Comparison of ENCODE assay signal across 9 cellular contexts in genomic region chr10:49161411-49161997, GRCh38. TPM values are rescaled to one million over a fixed set of nuclear protein-coding genes. Genes with fewer than 3 reads are reported as not detected.
DNase-seq lines count a peak whose midpoint lies in the region; ATAC-seq and TF ChIP-seq lines count a peak whose summit lies in the region.
"Had no signal": no experiment of that assay in that cellular context is flagged by ENCODE, and none has a peak within 500 bp of the region (broad histone marks: within the 10 kb centered on the region; RNA-seq: fewer than 3 reads in every experiment).

No MANE protein-coding gene starts in this region.

- intact Hi-C loops in mucosa of descending colon (cut with DNase I, micrococcal nuclease), result loop anchor here in 1 of 2 donors (10.0 kb wide), 1 partner anchor 177 kb away; no protein-coding TSS in a partner anchor

- H3K36me3 ChIP-seq in mucosa of descending colon (ENCODE audit: low read depth), result no peaks in the 10 kb centered on the region

- H3K36me3 Mint-ChIP-seq in activated T-cell treated with anti-CD3 and anti-CD28 coated beads, Interleukin-2, amount 50 U/mL, for 4 hours (ENCODE audit: insufficient read depth), result peaks cover 11% of the 10 kb centered on the region

- H3K4me1 ChIP-seq in mucosa of descending colon (ENCODE audit: low read depth), result no peaks in the 10 kb centered on the region

- no peaks in the 10 kb centered on the region for H3K9me3 Mint-ChIP-seq in activated T-cell treated with anti-CD3 and anti-CD28 coated beads, Interleukin-2, amount 50 U/mL, for 4 hours

- H3K4me1 Mint-ChIP-seq in activated T-cell treated with anti-CD3 and anti-CD28 coated beads, Interleukin-2, amount 50 U/mL, for 4 hours (ENCODE audit: low read depth), result peaks cover 22% of the 10 kb centered on the region

- TF ChIP-seq CTCF in mucosa of descending colon (IDR thresholded peaks at IDR 0.05), result no peak

- no peaks in the 10 kb centered on the region for H3K9me3 ChIP-seq in mucosa of descending colon

- ATAC-seq in mucosa of descending colon, result peak; percentile 29
- no peak for ATAC-seq in GM18519 (IDR thresholded peaks at IDR 0.05; ENCODE audit: low FRiP score, unreplicated experiment)
- ATAC-seq in HG03469 (IDR thresholded peaks at IDR 0.05; ENCODE audit: unreplicated experiment), result no peak
- no peak for ATAC-seq in GM19324 (IDR thresholded peaks at IDR 0.05; ENCODE audit: low FRiP score, unreplicated experiment)
- ATAC-seq in activated T-cell treated with anti-CD3 and anti-CD28 coated beads, Interleukin-2, amount 50 U/mL, for 4 hours, result no peak

- no peak overlapping the region for H3K4me3 Mint-ChIP-seq in activated T-cell treated with anti-CD3 and anti-CD28 coated beads, Interleukin-2, amount 50 U/mL, for 4 hours

- peaks cover 2% of the 10 kb centered on the region for H3K27me3 Mint-ChIP-seq in activated T-cell treated with anti-CD3 and anti-CD28 coated beads, Interleukin-2, amount 50 U/mL, for 4 hours (ENCODE audit: low read depth)

- DNase-seq in DMS53 (lab: John Stamatoyannopoulos, UW), result peak; percentile 69
- DNase-seq in NCI-H146 (lab: John Stamatoyannopoulos, UW), result peak; percentile 42
- peak; percentile 7 for DNase-seq in dermis microvascular lymphatic vessel endothelial cell (ENCODE audit: low read depth in 2 of 2)
- DNase-seq in mucosa of descending colon, result no peak
- DNase-seq in activated T-cell treated with anti-CD3 and anti-CD28 coated beads, Interleukin-2, amount 50 U/mL, for 4 hours, result no peak
- DNase-seq: activated CD8-positive, alpha-beta memory T cell treated with anti-CD3 and anti-CD28 coated beads, Interleukin-2, amount 50 U/mL, for 48 hours had no signal

- no peak overlapping the region for H3K4me3 ChIP-seq in mucosa of descending colon

RNA-seq across cellular contexts. Expression of gene TMEM273, which starts 26.7 kb away (rescaled TPM):
- total RNA-seq in dermis microvascular lymphatic vessel endothelial cell, result 14.8 and 68.7 TPM in 2 replicates
- 10 to 100 TPM in 1 of 3 donors, 1 to 10 TPM in 2; 4.8 to 12.7 (median 7.0) TPM for total RNA-seq in mucosa of descending colon
- total RNA-seq in activated T-cell treated with anti-CD3 and anti-CD28 coated beads, Interleukin-2, amount 50 U/mL, for 4 hours, result 10 to 100 TPM; 35.3 to 96.4 (median 45.6) TPM

RNA-seq across cellular contexts. Expression of gene FAM170B, which starts 27.7 kb away (rescaled TPM):
- total RNA-seq in dermis microvascular lymphatic vessel endothelial cell (not detected in 2 replicates), mucosa of descending colon (not detected)
- not detected for total RNA-seq in activated T-cell treated with anti-CD3 and anti-CD28 coated beads, Interleukin-2, amount 50 U/mL, for 4 hours

RNA-seq across cellular contexts. Expression of gene VSTM4, which starts 46.2 kb away (rescaled TPM):
- total RNA-seq in dermis microvascular lymphatic vessel endothelial cell, result 0.39 and 3.0 TPM in 2 replicates
- total RNA-seq in mucosa of descending colon, result 10 to 100 TPM in 1 of 3 donors, 1 to 10 TPM in 2; 1.5 to 13.8 (median 2.2) TPM
- total RNA-seq in activated T-cell treated with anti-CD3 and anti-CD28 coated beads, Interleukin-2, amount 50 U/mL, for 4 hours, result under 1 TPM; 0.08 to 0.19 (median 0.18) TPM

Comparison
In these comparisons a context has a peak if more than half of its experiments do, and no peak if none do; other contexts are left out.
1. DNase-seq: peak in DMS53 (single experiment), NCI-H146 (single experiment) and dermis microvascular lymphatic vessel endothelial cell (2 of 2); none in mucosa of descending colon (0 of 3) and activated T-cell treated with anti-CD3 and anti-CD28 coated beads, Interleukin-2, amount 50 U/mL, for 4 hours (single experiment).